10 cellular contexts compared by ENCODE assay signal in the genomic region with DNA sequence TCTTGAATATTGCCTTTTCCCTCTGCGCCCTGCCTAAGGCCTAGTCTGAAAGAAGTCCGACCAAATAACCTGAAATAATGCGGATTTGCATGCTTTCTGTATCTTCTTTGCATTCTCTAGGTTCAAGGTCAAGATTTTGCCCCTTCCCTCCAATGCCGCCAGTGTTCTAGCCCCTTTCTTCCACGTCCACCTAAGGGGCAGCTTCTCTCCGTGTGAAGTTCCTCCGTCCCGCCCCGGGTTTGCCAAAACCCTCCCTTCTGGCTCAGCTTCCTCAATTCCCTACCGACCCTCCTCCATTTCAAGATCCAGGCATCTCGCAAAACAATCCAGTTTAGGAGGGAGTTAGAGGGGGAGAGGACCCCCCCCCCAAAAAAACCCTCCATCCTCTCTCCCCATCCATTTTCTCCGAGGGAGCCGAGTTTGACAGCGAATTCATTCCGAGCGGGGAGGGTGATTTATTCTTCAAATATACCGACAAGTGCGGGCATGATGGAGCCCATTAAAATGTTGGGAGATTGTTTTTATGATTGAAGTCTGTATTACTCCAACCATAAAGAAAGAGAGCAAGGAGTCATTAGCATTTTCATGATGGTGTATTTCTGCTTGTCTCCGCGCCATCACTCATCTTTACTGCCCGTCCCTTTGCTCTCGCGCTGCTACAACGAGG.
A peak's percentile ranks its signal among the peaks of the same experiment; 100 is the strongest.
DNase-seq lines count a peak whose midpoint lies in the region; ATAC-seq lines count a peak whose summit lies in the region.
"Had no signal": no experiment of that assay in that cellular context is flagged by ENCODE, and none has a peak within 500 bp of the region (broad histone marks: within the 10 kb centered on the region; RNA-seq: fewer than 3 reads in every experiment).

No MANE protein-coding gene starts in this region.

- no peaks in the 10 kb centered on the region for H3K9me3 Mint-ChIP-seq in activated naive CD8-positive, alpha-beta T cell treated with anti-CD3 and anti-CD28 coated beads, Interleukin-2, amount 50 U/mL, for 24 hours
- H3K9me3 Mint-ChIP-seq in stimulated activated memory B cell treated with anti-CD40 and anti-IgM and Interleukin-4, amounts not matched to agents 10 μg/mL and 1 μg/mL and 100 μg/mL, for 72 hours = no peaks in the 10 kb centered on the region

- H3K36me3 Mint-ChIP-seq in activated naive CD8-positive, alpha-beta T cell treated with anti-CD3 and anti-CD28 coated beads, Interleukin-2, amount 50 U/mL, for 24 hours (ENCODE audit: low read depth) = no peaks in the 10 kb centered on the region
- no peaks in the 10 kb centered on the region for H3K36me3 Mint-ChIP-seq in stimulated activated memory B cell treated with anti-CD40 and anti-IgM and Interleukin-4, amounts not matched to agents 10 μg/mL and 1 μg/mL and 100 μg/mL, for 72 hours

- peaks cover 85% of the 10 kb centered on the region for H3K27me3 Mint-ChIP-seq in activated naive CD8-positive, alpha-beta T cell treated with anti-CD3 and anti-CD28 coated beads, Interleukin-2, amount 50 U/mL, for 24 hours
- peaks cover 80% of the 10 kb centered on the region for H3K27me3 Mint-ChIP-seq in stimulated activated memory B cell treated with anti-CD40 and anti-IgM and Interleukin-4, amounts not matched to agents 10 μg/mL and 1 μg/mL and 100 μg/mL, for 72 hours

- H3K27ac Mint-ChIP-seq in activated naive CD8-positive, alpha-beta T cell treated with anti-CD3 and anti-CD28 coated beads, Interleukin-2, amount 50 U/mL, for 24 hours = no peak overlapping the region
- no peak overlapping the region for H3K27ac Mint-ChIP-seq in stimulated activated memory B cell treated with anti-CD40 and anti-IgM and Interleukin-4, amounts not matched to agents 10 μg/mL and 1 μg/mL and 100 μg/mL, for 72 hours

- peaks cover 27% of the 10 kb centered on the region for H3K4me1 Mint-ChIP-seq in activated naive CD8-positive, alpha-beta T cell treated with anti-CD3 and anti-CD28 coated beads, Interleukin-2, amount 50 U/mL, for 24 hours
- H3K4me1 Mint-ChIP-seq in stimulated activated memory B cell treated with anti-CD40 and anti-IgM and Interleukin-4, amounts not matched to agents 10 μg/mL and 1 μg/mL and 100 μg/mL, for 72 hours = peaks cover 39% of the 10 kb centered on the region

- ATAC-seq in activated naive CD8-positive, alpha-beta T cell treated with anti-CD3 and anti-CD28 coated beads, Interleukin-2, amount 50 U/mL, for 24 hours = no peak
- ATAC-seq in stimulated activated memory B cell treated with anti-CD40 and anti-IgM and Interleukin-4, amounts not matched to agents 10 μg/mL and 1 μg/mL and 100 μg/mL, for 72 hours = no peak

- DNase-seq in NCI-H1105 treated with DMSO at 0.1 percent for 48 hours (lab: John Stamatoyannopoulos, UW) (peak; percentile 38), NCI-H1105 (lab: John Stamatoyannopoulos, UW) (no peak), islet precursor cell (peak; percentile 48), EL (no peak), activated T-cell treated with anti-CD3 and anti-CD28 coated beads for 4 hours (no peak), cerebellar cortex (ENCODE audit: low spot score) (no peak)
- no peak for DNase-seq in activated naive CD8-positive, alpha-beta T cell treated with anti-CD3 and anti-CD28 coated beads, Interleukin-2, amount 50 U/mL, for 24 hours
- DNase-seq: MV-4-11; stimulated activated CD4-positive, alpha-beta T cell treated with anti-CD3 and anti-CD28 coated beads, Interleukin-4, amount 100 ng/mL, for 24 hours had no signal

- peak overlapping the region; percentile 40 for H3K4me3 Mint-ChIP-seq in activated naive CD8-positive, alpha-beta T cell treated with anti-CD3 and anti-CD28 coated beads, Interleukin-2, amount 50 U/mL, for 24 hours
- peak overlapping the region; percentile 4 for H3K4me3 Mint-ChIP-seq in stimulated activated memory B cell treated with anti-CD40 and anti-IgM and Interleukin-4, amounts not matched to agents 10 μg/mL and 1 μg/mL and 100 μg/mL, for 72 hours

Comparison
In these comparisons a context has a peak if more than half of its experiments do, and no peak if none do; other contexts are left out.
1. DNase-seq: peak in NCI-H1105 treated with DMSO at 0.1 percent for 48 hours (single experiment) and islet precursor cell (single experiment); none in NCI-H1105 (single experiment), activated naive CD8-positive, alpha-beta T cell treated with anti-CD3 and anti-CD28 coated beads, Interleukin-2, amount 50 U/mL, for 24 hours (single experiment), EL (single experiment), activated T-cell treated with anti-CD3 and anti-CD28 coated beads for 4 hours (single experiment) and cerebellar cortex (single experiment).